16 cellular contexts compared by ENCODE assay signal in the genomic region with DNA sequence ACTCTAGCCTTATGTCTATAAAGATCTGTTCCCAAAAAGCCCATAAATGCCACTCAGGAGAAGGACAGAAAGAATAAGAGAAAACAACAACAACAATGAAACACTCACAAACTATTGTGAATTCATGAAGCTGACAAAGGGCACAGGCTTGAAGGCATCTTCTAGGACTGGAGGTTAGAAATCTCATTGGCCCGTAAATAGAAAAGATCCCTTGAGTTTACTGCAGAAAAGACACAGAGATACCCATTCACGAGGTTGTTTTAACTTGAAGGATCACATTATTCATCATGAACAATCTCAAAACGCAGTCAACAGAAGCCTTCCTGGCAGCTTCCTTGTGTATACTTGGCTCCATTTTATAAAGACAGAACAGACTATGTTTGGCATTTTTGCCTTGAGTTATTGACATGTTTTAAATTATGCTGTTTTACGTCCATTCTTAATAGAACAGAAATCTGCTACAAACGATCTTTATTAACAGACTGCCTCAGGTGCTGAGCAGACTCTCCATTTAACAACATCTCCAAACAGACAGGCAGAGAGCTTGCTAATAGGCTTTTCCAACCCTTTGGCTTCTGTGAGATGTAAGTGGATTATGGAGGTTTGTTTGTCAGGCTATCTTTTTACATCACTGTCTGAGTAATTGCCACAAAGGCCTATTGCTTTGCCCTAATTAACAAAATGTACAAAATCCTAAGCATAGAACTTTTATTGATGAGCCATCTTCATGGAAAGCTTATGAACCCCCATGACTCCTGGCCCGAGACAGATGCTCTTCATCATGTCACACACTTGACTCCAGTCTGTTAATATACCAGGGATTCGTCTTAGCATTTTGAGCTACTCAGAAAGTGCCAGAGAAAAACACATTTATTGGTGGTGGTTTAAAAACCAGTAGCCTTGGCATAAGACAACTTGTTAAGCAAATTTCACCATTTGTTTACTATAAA.
DNase-seq lines count a peak whose midpoint lies in the region; ATAC-seq and TF ChIP-seq lines count a peak whose summit lies in the region.
"Had no signal": no experiment of that assay in that cellular context is flagged by ENCODE, and none has a peak within 500 bp of the region (broad histone marks: within the 10 kb centered on the region; RNA-seq: fewer than 3 reads in every experiment).

No MANE protein-coding gene starts in this region.

- H3K36me3 ChIP-seq in mucosa of descending colon (ENCODE audit: low read depth) = no peaks in the 10 kb centered on the region
- no peaks in the 10 kb centered on the region for H3K36me3 ChIP-seq in MG63
- H3K36me3 ChIP-seq: colonic mucosa, neutrophil had no signal

- H3K4me1 ChIP-seq in mucosa of descending colon (ENCODE audit: low read depth) = no peaks in the 10 kb centered on the region

- H3K27me3 Mint-ChIP-seq in nephron (ENCODE audit: low read depth) = peaks cover 15% of the 10 kb centered on the region
- H3K27me3 Mint-ChIP-seq: activated CD4-positive, alpha-beta memory T cell treated with anti-CD3 and anti-CD28 coated beads, Interleukin-2, amount 10 ng/mL, durations not matched to agents 7 days and 5 days had no signal

- H3K4me3 ChIP-seq in mucosa of descending colon (no peak overlapping the region), MG63 (no peak overlapping the region)
- H3K4me3 ChIP-seq: colonic mucosa had no signal

- ATAC-seq in HG02642 (IDR thresholded peaks at IDR 0.05; ENCODE audit: poor library complexity, unreplicated experiment) (no peak), mucosa of descending colon (no peak), HG03571 (IDR thresholded peaks at IDR 0.05; ENCODE audit: unreplicated experiment) (no peak)
- ATAC-seq: HCT116; stimulated activated naive B cell treated with anti-CD40 and anti-IgM and Interleukin-4, amounts not matched to agents 10 μg/mL and 1 μg/mL and 100 μg/mL, for 72 hours had no signal

- intact Hi-C loops in mucosa of descending colon (cut with DNase I, micrococcal nuclease) = no loop called here

- peak; percentile 13 for DNase-seq in Ammon's horn (ENCODE audit: low spot score)
- peak; percentile 66 for DNase-seq in NCI-H1436 treated with DMSO at 0.1 percent for 48 hours (lab: John Stamatoyannopoulos, UW)
- no peak for DNase-seq in caudate nucleus (lab: John Stamatoyannopoulos, UW)
- no peak for DNase-seq in mucosa of descending colon
- DNase-seq in MG63 = no peak
- DNase-seq: activated CD4-positive, alpha-beta memory T cell treated with anti-CD3 and anti-CD28 coated beads, Interleukin-2, amount 10 ng/mL, durations not matched to agents 7 days and 5 days; colonic mucosa; erythroblast; Karpas-422; stimulated activated naive B cell treated with anti-CD40 and anti-IgM and Interleukin-4, amounts not matched to agents 10 μg/mL and 1 μg/mL and 100 μg/mL, for 72 hours had no signal

- no peaks in the 10 kb centered on the region for H3K9me3 Mint-ChIP-seq in nephron

- no peak overlapping the region for H3K4me3 Mint-ChIP-seq in nephron
- H3K4me3 Mint-ChIP-seq: activated CD4-positive, alpha-beta memory T cell treated with anti-CD3 and anti-CD28 coated beads, Interleukin-2, amount 10 ng/mL, durations not matched to agents 7 days and 5 days; activated T-helper 1 cell treated with anti-CD3 and anti-CD28 coated beads, Interleukin-12 subunit alpha, Interleukin-12 subunit beta, Interleukin-2, Interleukin-4 antibody, amounts not matched to agents 30 ng/mL and 10 ng/mL and 1 ng/mL, durations not matched to agents 14 hours and 24 hours and 36 hours; stimulated activated naive B cell treated with anti-CD40 and anti-IgM and Interleukin-4, amounts not matched to agents 10 μg/mL and 1 μg/mL and 100 μg/mL, for 72 hours had no signal

- no peak for TF ChIP-seq CTCF in nephron (IDR thresholded peaks at IDR 0.05; ENCODE audit: unreplicated experiment in 3 of 3)
- no peak for TF ChIP-seq CTCF in mucosa of descending colon (IDR thresholded peaks at IDR 0.05)

- H3K9me3 ChIP-seq in mucosa of descending colon (no peaks in the 10 kb centered on the region), MG63 (no peaks in the 10 kb centered on the region)
- H3K9me3 ChIP-seq: colonic mucosa, neutrophil had no signal

- H3K27ac Mint-ChIP-seq in nephron = peak overlapping the region; percentile 18 to 48 (median 26)
- H3K27ac Mint-ChIP-seq: activated CD4-positive, alpha-beta memory T cell treated with anti-CD3 and anti-CD28 coated beads, Interleukin-2, amount 10 ng/mL, durations not matched to agents 7 days and 5 days; activated T-helper 1 cell treated with anti-CD3 and anti-CD28 coated beads, Interleukin-12 subunit alpha, Interleukin-12 subunit beta, Interleukin-2, Interleukin-4 antibody, amounts not matched to agents 30 ng/mL and 10 ng/mL and 1 ng/mL, durations not matched to agents 14 hours and 24 hours and 36 hours; stimulated activated naive B cell treated with anti-CD40 and anti-IgM and Interleukin-4, amounts not matched to agents 10 μg/mL and 1 μg/mL and 100 μg/mL, for 72 hours had no signal

- no peaks in the 10 kb centered on the region for H3K36me3 Mint-ChIP-seq in nephron (ENCODE audit: low read depth)
- H3K36me3 Mint-ChIP-seq: stimulated activated naive B cell treated with anti-CD40 and anti-IgM and Interleukin-4, amounts not matched to agents 10 μg/mL and 1 μg/mL and 100 μg/mL, for 72 hours had no signal

- H3K4me1 Mint-ChIP-seq in nephron = peaks cover 57% of the 10 kb centered on the region
- H3K4me1 Mint-ChIP-seq: activated CD4-positive, alpha-beta memory T cell treated with anti-CD3 and anti-CD28 coated beads, Interleukin-2, amount 10 ng/mL, durations not matched to agents 7 days and 5 days had no signal

- H3K27ac ChIP-seq in caudate nucleus (ENCODE audit: low read depth, low read length) = peak overlapping the region; percentile 27
- H3K27ac ChIP-seq: colonic mucosa, neutrophil had no signal

- no peaks in the 10 kb centered on the region for H3K27me3 ChIP-seq in MG63
- H3K27me3 ChIP-seq: colonic mucosa, neutrophil had no signal

Comparison
In these comparisons a context has a peak if more than half of its experiments do, and no peak if none do; other contexts are left out.
1. DNase-seq: peak in Ammon's horn (single experiment) and NCI-H1436 treated with DMSO at 0.1 percent for 48 hours (single experiment); none in caudate nucleus (0 of 61), mucosa of descending colon (0 of 3) and MG63 (single experiment).